14 cellular contexts compared by ENCODE assay signal in the genomic region with DNA sequence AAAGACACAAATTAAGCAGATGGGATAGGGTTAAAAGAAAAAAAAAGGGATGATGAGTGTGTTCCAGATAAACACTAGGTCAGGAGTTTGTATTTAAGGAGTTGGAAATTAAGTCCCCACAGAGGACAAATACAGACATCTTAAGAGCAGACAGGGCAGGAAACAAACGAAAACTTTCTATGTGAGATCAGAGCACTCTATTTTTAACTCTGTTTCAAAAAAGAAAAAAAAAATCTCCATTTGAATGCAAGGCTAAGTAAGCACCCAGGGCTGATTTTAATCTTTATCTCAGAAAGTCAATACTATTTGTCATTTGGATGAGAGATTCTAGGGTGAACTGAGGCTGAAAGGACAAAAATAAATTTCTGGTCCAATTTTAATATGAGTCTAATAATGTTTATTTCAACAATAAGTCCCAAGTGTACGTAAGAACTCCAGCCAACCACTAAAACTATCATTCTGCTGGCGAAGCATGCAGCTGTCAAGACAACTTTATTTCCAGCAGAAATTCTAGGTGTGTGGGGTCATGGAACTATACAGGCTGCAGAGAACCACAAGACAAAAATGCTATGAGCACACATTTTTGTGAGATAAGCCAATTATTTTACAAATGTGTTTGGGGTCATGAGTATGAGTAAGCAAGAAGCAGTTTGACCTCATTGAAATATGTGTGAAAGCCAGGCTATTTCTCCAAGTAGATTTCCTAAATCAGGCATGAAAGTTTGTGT.
DNase-seq lines count a peak whose midpoint lies in the region; ATAC-seq, FAIRE-seq and TF ChIP-seq lines count a peak whose summit lies in the region.
"Had no signal": no experiment of that assay in that cellular context is flagged by ENCODE, and none has a peak within 500 bp of the region (broad histone marks: within the 10 kb centered on the region; RNA-seq: fewer than 3 reads in every experiment).

No MANE protein-coding gene starts in this region.

- TF ChIP-seq CTCF in KMS-11 (conservative IDR thresholded peaks at IDR 0.05; ENCODE audit: low read depth, low read length) (no peak), neural progenitor cell (IDR thresholded peaks at IDR 0.05) (no peak), A673 (conservative IDR thresholded peaks at IDR 0.05; ENCODE audit: low read depth, low read length) (no peak)

- peak; percentile 76 for DNase-seq in AG08395 (ENCODE audit: low spot score)
- no peak for DNase-seq in neural progenitor cell (ENCODE audit: low spot score)
- no peak for DNase-seq in HUDEP-2 (lab: John Stamatoyannopoulos, UW; ENCODE audit: unreplicated experiment in 76 of 76)
- no peak for DNase-seq in A673 (ENCODE audit: low spot score)
- no peak for DNase-seq in stimulated activated CD4-positive, alpha-beta T cell treated with anti-CD3 and anti-CD28 coated beads, Interleukin-4, amount 100 ng/mL, for 1 hour
- DNase-seq: activated CD8-positive, alpha-beta memory T cell treated with anti-CD3 and anti-CD28 coated beads, Interleukin-2, amount 50 U/mL, for 48 hours; amniotic stem cell; NCI-H1417 treated with DMSO at 0.1 percent for 48 hours; NCI-H526 treated with DMSO at 0.1 percent for 48 hours; upper lobe of left lung had no signal

- no peaks in the 10 kb centered on the region for H4K20me1 ChIP-seq in KMS-11 (ENCODE audit: insufficient read depth)
- H4K20me1 ChIP-seq in neural progenitor cell (ENCODE audit: low read depth) = no peaks in the 10 kb centered on the region

- CTCF ChIA-PET in A673 (lab: Charles Lee) = no interaction called here

- H2AFZ ChIP-seq in KMS-11 (ENCODE audit: low read depth) = peak overlapping the region; percentile 14
- peak overlapping the region; percentile 60 for H2AFZ ChIP-seq in neural progenitor cell (replicated peaks)

- intact Hi-C loops in A673 (cut with micrococcal nuclease; ENCODE audit: unreplicated experiment) = loop anchor here (5.0 kb wide), 1 partner anchor 124 kb away; no protein-coding TSS in a partner anchor

- no peaks in the 10 kb centered on the region for H3K36me3 ChIP-seq in KMS-11 (ENCODE audit: insufficient read depth)
- H3K36me3 ChIP-seq in neural progenitor cell = no peaks in the 10 kb centered on the region
- no peaks in the 10 kb centered on the region for H3K36me3 ChIP-seq in A673 (ENCODE audit: insufficient read depth, low read length, poor library complexity, severe bottlenecking)
- H3K36me3 ChIP-seq: upper lobe of left lung had no signal

- H3K27me3 Mint-ChIP-seq in neural progenitor cell (ENCODE audit: insufficient read depth, low read depth) = peaks cover 4% of the 10 kb centered on the region

- peak overlapping the region; percentile 50 for H3K9ac ChIP-seq in KMS-11
- no peak overlapping the region for H3K9ac ChIP-seq in neural progenitor cell

- no peak overlapping the region for H3K27ac Mint-ChIP-seq in neural progenitor cell
- H3K27ac Mint-ChIP-seq: B cell had no signal

- POLR2A ChIA-PET in A673 (lab: Charles Lee; ENCODE audit: low non-redundant PET) = interaction anchor here (0.7 kb wide), 1 partner anchor 460 kb away, joined by 3 read pairs; no protein-coding TSS in a partner anchor

- no peaks in the 10 kb centered on the region for H3K79me2 ChIP-seq in KMS-11 (ENCODE audit: insufficient read depth, low read depth)
- H3K79me2 ChIP-seq in neural progenitor cell (ENCODE audit: low read depth) = no peaks in the 10 kb centered on the region

- peak overlapping the region; percentile 91 for H3K27ac ChIP-seq in KMS-11
- no peak overlapping the region for H3K27ac ChIP-seq in neural progenitor cell
- H3K27ac ChIP-seq in A673 (ENCODE audit: low read depth, low read length, poor library complexity, severe bottlenecking) = no peak overlapping the region
- H3K27ac ChIP-seq: upper lobe of left lung had no signal

- no peaks in the 10 kb centered on the region for H3K9me3 Mint-ChIP-seq in neural progenitor cell

- H3K4me1 ChIP-seq in KMS-11 (ENCODE audit: low read depth, poor library complexity, severe bottlenecking) (peaks cover 58% of the 10 kb centered on the region), neural progenitor cell (peaks cover 31% of the 10 kb centered on the region), A673 (ENCODE audit: insufficient read depth, low read length, poor library complexity, severe bottlenecking) (no peaks in the 10 kb centered on the region)

- peak overlapping the region; percentile 98 for H3K4me2 ChIP-seq in KMS-11
- H3K4me2 ChIP-seq in neural progenitor cell = no peak overlapping the region

- peak; percentile 79 for FAIRE-seq in endometrium (lab: Jason Lieb, UNC)

- H3F3A ChIP-seq in neural progenitor cell (ENCODE audit: low read depth) = peaks cover 10% of the 10 kb centered on the region

- H3K9me3 ChIP-seq in neural progenitor cell (ENCODE audit: low read depth) = no peaks in the 10 kb centered on the region
- no peaks in the 10 kb centered on the region for H3K9me3 ChIP-seq in A673 (ENCODE audit: low read depth, low read length, poor library complexity, severe bottlenecking)
- H3K9me3 ChIP-seq: upper lobe of left lung had no signal

- no peak for ATAC-seq in HG03571 (IDR thresholded peaks at IDR 0.05; ENCODE audit: unreplicated experiment)

- H3K27me3 ChIP-seq in KMS-11 (ENCODE audit: insufficient read depth, low read depth) = no peaks in the 10 kb centered on the region
- no peaks in the 10 kb centered on the region for H3K27me3 ChIP-seq in neural progenitor cell
- H3K27me3 ChIP-seq in A673 (replicated peaks; ENCODE audit: insufficient read depth, low read depth, low read length, poor library complexity) = peaks cover 39% of the 10 kb centered on the region
- H3K27me3 ChIP-seq: upper lobe of left lung had no signal

- H3K4me3 ChIP-seq in KMS-11 (IDR thresholded peaks at IDR 0.05; ENCODE audit: insufficient read depth, low read depth, low read length) (no peak overlapping the region), neural progenitor cell (no peak overlapping the region), A673 (ENCODE audit: low read depth, low read length, poor library complexity, severe bottlenecking) (no peak overlapping the region)
- H3K4me3 ChIP-seq: upper lobe of left lung had no signal

- no peaks in the 10 kb centered on the region for H3K36me3 Mint-ChIP-seq in neural progenitor cell

- H3K4me1 Mint-ChIP-seq in neural progenitor cell = peaks cover 24% of the 10 kb centered on the region

- H3K4me3 Mint-ChIP-seq in neural progenitor cell = no peak overlapping the region
- H3K4me3 Mint-ChIP-seq: B cell had no signal

- BruUV-seq in A673 (replicated peaks; lab: Mats Ljungman, UMichigan) = no TSS peak
